ENCODE assay signal across 30 cellular contexts in the genomic region with DNA sequence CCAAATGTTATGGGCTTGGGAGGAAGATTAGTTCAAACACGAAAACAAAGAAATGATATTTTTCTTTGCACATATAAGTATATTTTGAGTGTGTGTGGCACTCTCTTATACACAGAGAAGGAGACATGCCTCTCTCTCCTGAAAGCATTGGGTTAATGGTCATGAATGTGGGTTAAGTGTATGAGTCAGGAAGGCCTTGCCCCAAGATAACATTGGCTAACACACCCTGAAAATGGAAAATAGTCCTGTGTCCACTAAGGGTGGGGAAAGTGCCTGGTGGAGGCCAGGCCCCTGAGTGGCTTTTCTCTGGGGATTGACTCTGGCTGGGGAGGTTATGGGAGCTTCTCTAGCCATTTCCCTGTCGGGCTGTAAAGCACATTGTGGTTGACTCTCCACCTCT.
"Had no signal": no experiment of that assay in that cellular context is flagged by ENCODE, and none has a peak within 500 bp of the region (broad histone marks: within the 10 kb centered on the region; RNA-seq: fewer than 3 reads in every experiment).

No MANE protein-coding gene starts in this region.

- H3K9me3 ChIP-seq: ovary, psoas muscle, right lobe of liver, sigmoid colon, spleen, thoracic aorta, thyroid gland, transverse colon, vagina had no signal

- H3K27me3 ChIP-seq: neural progenitor cell, ovary, right lobe of liver, sigmoid colon, spleen, thyroid gland, transverse colon, vagina had no signal

- H3K4me1 Mint-ChIP-seq: naive thymus-derived CD4-positive, alpha-beta T cell; natural killer cell; nephron; neural progenitor cell; stimulated activated memory B cell treated with anti-CD40 and anti-IgM and Interleukin-4, amounts not matched to agents 10 μg/mL and 1 μg/mL and 100 μg/mL, for 72 hours; stimulated activated naive CD8-positive, alpha-beta T cell treated with anti-CD3 and anti-CD28 coated beads, Interleukin-15, amount 100 ng/mL, for 72 hours had no signal

- H3K36me3 ChIP-seq: neural progenitor cell, ovary, right lobe of liver, sigmoid colon, spleen, thoracic aorta, thyroid gland, transverse colon, vagina had no signal

- H3K36me3 Mint-ChIP-seq: naive thymus-derived CD4-positive, alpha-beta T cell; natural killer cell; neural progenitor cell; stimulated activated memory B cell treated with anti-CD40 and anti-IgM and Interleukin-4, amounts not matched to agents 10 μg/mL and 1 μg/mL and 100 μg/mL, for 72 hours; type B pancreatic cell had no signal

- DNase-seq: naive thymus-derived CD4-positive, alpha-beta T cell; natural killer cell; occipital lobe; ovary; posterior cingulate gyrus; psoas muscle; right cardiac atrium; right lobe of liver; sigmoid colon; spleen; stimulated activated CD4-positive, alpha-beta T cell treated with anti-CD3 and anti-CD28 coated beads, Interleukin-12 subunit alpha, Interleukin-12 subunit beta, amount 100 ng/mL, for 4 hours; stimulated activated CD4-positive, alpha-beta T cell treated with anti-CD3 and anti-CD28 coated beads, Interleukin-1b, Interleukin-23, amount 100 ng/mL, for 48 hours; stimulated activated CD4-positive, alpha-beta T cell treated with anti-CD3 and anti-CD28 coated beads, Interleukin-4, amount 100 ng/mL, for 1 hour; stimulated activated CD4-positive, alpha-beta T cell treated with anti-CD3 and anti-CD28 coated beads, Interleukin-4, amount 100 ng/mL, for 4 hours; stimulated activated CD8-positive, alpha-beta memory T cell treated with anti-CD3 and anti-CD28 coated beads, Interleukin-4, amount 100 ng/mL, for 48 hours; stimulated activated naive CD4-positive, alpha-beta T cell; stimulated activated naive CD8-positive, alpha-beta T cell treated with anti-CD3 and anti-CD28 coated beads, Interleukin-15, amount 100 ng/mL, for 72 hours; stimulated activated naive CD8-positive, alpha-beta T cell treated with anti-CD3 and anti-CD28 coated beads, Interleukin-15, Interleukin-2, amounts not matched to agents 100 U/mL and 50 U/mL, for 24 hours; thyroid gland; transverse colon had no signal

- H3K9me3 Mint-ChIP-seq: naive thymus-derived CD4-positive, alpha-beta T cell; natural killer cell; nephron; neural progenitor cell; stimulated activated memory B cell treated with anti-CD40 and anti-IgM and Interleukin-4, amounts not matched to agents 10 μg/mL and 1 μg/mL and 100 μg/mL, for 72 hours; stimulated activated naive CD8-positive, alpha-beta T cell treated with anti-CD3 and anti-CD28 coated beads, Interleukin-15, amount 100 ng/mL, for 72 hours; type B pancreatic cell had no signal

- H3K27ac Mint-ChIP-seq: naive thymus-derived CD4-positive, alpha-beta T cell; natural killer cell; nephron; neural progenitor cell; progenitor cell of endocrine pancreas; stimulated activated memory B cell treated with anti-CD40 and anti-IgM and Interleukin-4, amounts not matched to agents 10 μg/mL and 1 μg/mL and 100 μg/mL, for 72 hours; stimulated activated naive CD8-positive, alpha-beta T cell treated with anti-CD3 and anti-CD28 coated beads, Interleukin-15, amount 100 ng/mL, for 72 hours; type B pancreatic cell had no signal

- H3K27ac ChIP-seq: neural progenitor cell, ovary, parathyroid adenoma, psoas muscle, right lobe of liver, sigmoid colon, spleen, thoracic aorta, thyroid gland, transverse colon, vagina had no signal

- H3K27me3 Mint-ChIP-seq: progenitor cell of endocrine pancreas; stimulated activated memory B cell treated with anti-CD40 and anti-IgM and Interleukin-4, amounts not matched to agents 10 μg/mL and 1 μg/mL and 100 μg/mL, for 72 hours; stimulated activated naive CD8-positive, alpha-beta T cell treated with anti-CD3 and anti-CD28 coated beads, Interleukin-15, amount 100 ng/mL, for 72 hours; type B pancreatic cell had no signal

- ATAC-seq: naive thymus-derived CD4-positive, alpha-beta T cell; natural killer cell; psoas muscle; right cardiac atrium; stimulated activated memory B cell treated with anti-CD40 and anti-IgM and Interleukin-4, amounts not matched to agents 10 μg/mL and 1 μg/mL and 100 μg/mL, for 72 hours; stimulated activated naive CD8-positive, alpha-beta T cell treated with anti-CD3 and anti-CD28 coated beads, Interleukin-15, amount 100 ng/mL, for 72 hours; stimulated activated naive CD8-positive, alpha-beta T cell treated with anti-CD3 and anti-CD28 coated beads, Interleukin-15, Interleukin-2, amounts not matched to agents 100 U/mL and 50 U/mL, for 24 hours had no signal

- H3K4me3 ChIP-seq: neural progenitor cell, ovary, psoas muscle, right lobe of liver, sigmoid colon, smooth muscle cell, spleen, thoracic aorta, thyroid gland, transverse colon, vagina had no signal

- H3K4me1 ChIP-seq: neural progenitor cell, parathyroid adenoma, psoas muscle, sigmoid colon, spleen, thyroid gland, transverse colon, vagina had no signal

- FAIRE-seq: urothelium cell line had no signal

- H3K4me3 Mint-ChIP-seq: naive thymus-derived CD4-positive, alpha-beta T cell; natural killer cell; nephron; neural progenitor cell; stimulated activated memory B cell treated with anti-CD40 and anti-IgM and Interleukin-4, amounts not matched to agents 10 μg/mL and 1 μg/mL and 100 μg/mL, for 72 hours; stimulated activated naive CD8-positive, alpha-beta T cell treated with anti-CD3 and anti-CD28 coated beads, Interleukin-15, amount 100 ng/mL, for 72 hours; type B pancreatic cell had no signal
